8 cellular contexts compared by ENCODE assay signal in genomic region chr7:30026229-30027064, GRCh38. TPM values are rescaled to one million over a fixed set of nuclear protein-coding genes. Genes with fewer than 3 reads are reported as not detected.
DNase-seq lines count a peak whose midpoint lies in the region; ATAC-seq and TF ChIP-seq lines count a peak whose summit lies in the region.

A gene with protein sequence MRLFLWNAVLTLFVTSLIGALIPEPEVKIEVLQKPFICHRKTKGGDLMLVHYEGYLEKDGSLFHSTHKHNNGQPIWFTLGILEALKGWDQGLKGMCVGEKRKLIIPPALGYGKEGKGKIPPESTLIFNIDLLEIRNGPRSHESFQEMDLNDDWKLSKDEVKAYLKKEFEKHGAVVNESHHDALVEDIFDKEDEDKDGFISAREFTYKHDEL (minus strand): TSS chr7:30026702. CDS start chr7:30026508, 194 bp downstream.

- no peak for TF ChIP-seq CTCF in AG10803 (conservative IDR thresholded peaks at IDR 0.05; ENCODE audit: low read length)

- peak; percentile 100 for DNase-seq in AG10803 (ENCODE audit: low read depth)
- DNase-seq in NCI-H345 (lab: John Stamatoyannopoulos, UW) = peak; percentile 99
- DNase-seq in activated CD4-positive, CD25-positive, alpha-beta regulatory T cell treated with anti-CD3 and anti-CD28 coated beads, Interleukin-2, amount 50 U/mL, for 72 hours = peak; percentile 83
- peak; percentile 95 for DNase-seq in cerebellum (ENCODE audit: low spot score)
- DNase-seq in islet precursor cell = peak; percentile 99
- peak; percentile 84 for DNase-seq in stimulated activated CD4-positive, alpha-beta T cell treated with anti-CD3 and anti-CD28 coated beads, Interleukin-12 subunit alpha, Interleukin-12 subunit beta, amount 100 ng/mL, for 4 hours

- peak within 1 kb of the TSS; percentile 72 for H3K4me3 ChIP-seq in AG10803 (ENCODE audit: low read length)

- ATAC-seq in GM19025 (IDR thresholded peaks at IDR 0.05; ENCODE audit: low read depth, unreplicated experiment) (peak; percentile 69), HG03280 (IDR thresholded peaks at IDR 0.05; ENCODE audit: unreplicated experiment) (peak; percentile 72)

RNA-seq across cellular contexts. Expression of the gene that starts here (rescaled TPM):
- total RNA-seq in cerebellum = 15.1 TPM

Comparison
In these comparisons a context has a peak if more than half of its experiments do, and no peak if none do; other contexts are left out.
1. Peak in every context shown above with its lines: DNase-seq, ATAC-seq and H3K4me3 ChIP-seq.